ENCODE assay signal across 8 cellular contexts in genomic region chr17:8248751-8249607, GRCh38. TPM values are rescaled to one million over a fixed set of nuclear protein-coding genes. Genes with fewer than 3 reads are reported as not detected.
DNase-seq lines count a peak whose midpoint lies in the region; TF ChIP-seq lines count a peak whose summit lies in the region.

PFAS (plus strand) TSS chr17:8249289; CDS start chr17:8253938, 4,649 bp downstream.

- TF ChIP-seq RAD21 in neural cell (conservative IDR thresholded peaks at IDR 0.05) = no peak

- H3K36me3 Mint-ChIP-seq in stimulated activated naive CD8-positive, alpha-beta T cell treated with anti-CD3 and anti-CD28 coated beads, Interleukin-15, Interleukin-2, amounts not matched to agents 100 ng/mL and 50 ng/mL, for 24 hours (ENCODE audit: low read depth) = peaks cover 41% of the 10 kb centered on the region

- peaks cover 39% of the 10 kb centered on the region for H3K4me1 Mint-ChIP-seq in stimulated activated naive CD8-positive, alpha-beta T cell treated with anti-CD3 and anti-CD28 coated beads, Interleukin-15, Interleukin-2, amounts not matched to agents 100 ng/mL and 50 ng/mL, for 24 hours (ENCODE audit: low read depth)

- no peaks in the 10 kb centered on the region for H3K9me3 Mint-ChIP-seq in stimulated activated naive CD8-positive, alpha-beta T cell treated with anti-CD3 and anti-CD28 coated beads, Interleukin-15, Interleukin-2, amounts not matched to agents 100 ng/mL and 50 ng/mL, for 24 hours

- H3K27ac ChIP-seq in GM23248 (peak within 1 kb of the TSS; percentile 96), neural cell (ENCODE audit: low read length) (peak within 1 kb of the TSS; percentile 100)

- peaks cover 64% of the 10 kb centered on the region for H3K79me2 ChIP-seq in GM23248 (ENCODE audit: insufficient read depth)
- H3K79me2 ChIP-seq in neural cell (replicated peaks; ENCODE audit: insufficient read depth, low read length) = peaks cover 28% of the 10 kb centered on the region

- H3F3A ChIP-seq in GM23248 (ENCODE audit: insufficient read depth) = peaks cover 20% of the 10 kb centered on the region
- H3F3A ChIP-seq in neural cell (ENCODE audit: insufficient read depth, low read length, poor library complexity, severe bottlenecking) = no peaks in the 10 kb centered on the region

- H4K20me1 ChIP-seq in GM23248 (ENCODE audit: insufficient read depth) (no peaks in the 10 kb centered on the region), neural cell (ENCODE audit: insufficient read depth) (no peaks in the 10 kb centered on the region)

- H3K9me2 ChIP-seq in GM23248 (ENCODE audit: insufficient read depth) = no peaks in the 10 kb centered on the region
- no peaks in the 10 kb centered on the region for H3K9me2 ChIP-seq in neural cell (ENCODE audit: insufficient read depth, low read length)

- WGBS in GM23248 (ENCODE audit: low coverage in 1 of 2, low lambda C conversion rate in 2 of 2, missing lambda C conversion rate in 2 of 2), 2 experiments = 0 to 1% methylated on average over 58 of the region's 58 CpGs

- no peaks in the 10 kb centered on the region for H3K36me3 ChIP-seq in GM23248 (ENCODE audit: low read depth)
- H3K36me3 ChIP-seq in MG63 = peaks cover 27% of the 10 kb centered on the region
- H3K36me3 ChIP-seq in neural cell (ENCODE audit: insufficient read depth, low read length) = no peaks in the 10 kb centered on the region

- H3K4me2 ChIP-seq in GM23248 (ENCODE audit: unreplicated experiment) = peak within 1 kb of the TSS; percentile 98
- H3K4me2 ChIP-seq in neural cell (ENCODE audit: low read length) = peak within 1 kb of the TSS; percentile 65

- peak within 1 kb of the TSS; percentile 97 for H3K9ac ChIP-seq in GM23248
- H3K9ac ChIP-seq in neural cell (ENCODE audit: low read length) = peak within 1 kb of the TSS; percentile 98

- H3K4me3 ChIP-seq in GM23248 (peak within 1 kb of the TSS; percentile 100), MG63 (peak within 1 kb of the TSS; percentile 91), fibroblast of villous mesenchyme (ENCODE audit: low read depth, low read length) (peak within 1 kb of the TSS; percentile 80), neural cell (ENCODE audit: low read length) (peak within 1 kb of the TSS; percentile 97)

- H3K27ac Mint-ChIP-seq in stimulated activated naive CD8-positive, alpha-beta T cell treated with anti-CD3 and anti-CD28 coated beads, Interleukin-15, Interleukin-2, amounts not matched to agents 100 ng/mL and 50 ng/mL, for 24 hours = peak within 1 kb of the TSS; percentile 100

- H3K4me3 Mint-ChIP-seq in stimulated activated naive CD8-positive, alpha-beta T cell treated with anti-CD3 and anti-CD28 coated beads, Interleukin-15, Interleukin-2, amounts not matched to agents 100 ng/mL and 50 ng/mL, for 24 hours = peak within 1 kb of the TSS; percentile 98

- H3K9me3 ChIP-seq in GM23248 (ENCODE audit: low read depth) = no peaks in the 10 kb centered on the region
- H3K9me3 ChIP-seq in MG63 = no peaks in the 10 kb centered on the region
- H3K9me3 ChIP-seq in neural cell (ENCODE audit: low read length) = no peaks in the 10 kb centered on the region

- H3K27me3 ChIP-seq in GM23248 (replicated peaks; ENCODE audit: insufficient read depth) (no peaks in the 10 kb centered on the region), MG63 (no peaks in the 10 kb centered on the region), neural cell (ENCODE audit: insufficient read depth, low read depth, low read length) (no peaks in the 10 kb centered on the region)

- TF ChIP-seq CTCF in fibroblast of villous mesenchyme (IDR thresholded peaks at IDR 0.05; ENCODE audit: insufficient read depth, low read depth, low read length) (no peak), neural cell (IDR thresholded peaks at IDR 0.05; ENCODE audit: poor library complexity, severe bottlenecking) (peak; percentile 12)

- no peaks in the 10 kb centered on the region for H3K27me3 Mint-ChIP-seq in stimulated activated naive CD8-positive, alpha-beta T cell treated with anti-CD3 and anti-CD28 coated beads, Interleukin-15, Interleukin-2, amounts not matched to agents 100 ng/mL and 50 ng/mL, for 24 hours

- peaks cover 8% of the 10 kb centered on the region; the same call in 1 of the 2 replicates for H3K4me1 ChIP-seq in GM23248 (ENCODE audit: insufficient read depth)

- peak; percentile 69 for TF ChIP-seq EP300 in neural cell (conservative IDR thresholded peaks at IDR 0.05; ENCODE audit: poor library complexity, severe bottlenecking)

- peak; percentile 53 for DNase-seq in DMS79 treated with DMSO at 0.1 percent for 48 hours (lab: John Stamatoyannopoulos, UW)
- DNase-seq in GM23248 = peak; percentile 95
- peak; percentile 97 for DNase-seq in MG63
- peak; percentile 87 for DNase-seq in SHP77 treated with DMSO at 0.1 percent for 48 hours (lab: John Stamatoyannopoulos, UW)
- DNase-seq in activated gamma-delta T cell (lab: John Stamatoyannopoulos, UW) = peak; percentile 98
- peak; percentile 93 for DNase-seq in fibroblast of villous mesenchyme (ENCODE audit: low read depth)

- in situ Hi-C loops in GM23248 (cut with MboI) = no loop called here

- H2AFZ ChIP-seq in GM23248 (peak within 1 kb of the TSS; percentile 100), neural cell (ENCODE audit: low read depth, low read length) (peak within 1 kb of the TSS; percentile 90)

TF ChIP-seq in neural cell, 6 proteins besides CTCF, POLR2A, EP300 and RAD21:
- no peak for TF ChIP-seq TAF1 (IDR thresholded peaks at IDR 0.05; ENCODE audit: low read depth)
- TF ChIP-seq POLR2AphosphoS5 (IDR thresholded peaks at IDR 0.05) = peak; percentile 89
- no peak for TF ChIP-seq SMC3 (conservative IDR thresholded peaks at IDR 0.05; ENCODE audit: poor library complexity)
- TF ChIP-seq EZH2 (IDR thresholded peaks at IDR 0.05; ENCODE audit: borderline replicate concordance, insufficient read depth, low read length, poor library complexity, severe bottlenecking) = no peak
- peak; percentile 100 for TF ChIP-seq MXI1 (conservative IDR thresholded peaks at IDR 0.05; ENCODE audit: poor library complexity, severe bottlenecking)
- TF ChIP-seq, protein P1, sequence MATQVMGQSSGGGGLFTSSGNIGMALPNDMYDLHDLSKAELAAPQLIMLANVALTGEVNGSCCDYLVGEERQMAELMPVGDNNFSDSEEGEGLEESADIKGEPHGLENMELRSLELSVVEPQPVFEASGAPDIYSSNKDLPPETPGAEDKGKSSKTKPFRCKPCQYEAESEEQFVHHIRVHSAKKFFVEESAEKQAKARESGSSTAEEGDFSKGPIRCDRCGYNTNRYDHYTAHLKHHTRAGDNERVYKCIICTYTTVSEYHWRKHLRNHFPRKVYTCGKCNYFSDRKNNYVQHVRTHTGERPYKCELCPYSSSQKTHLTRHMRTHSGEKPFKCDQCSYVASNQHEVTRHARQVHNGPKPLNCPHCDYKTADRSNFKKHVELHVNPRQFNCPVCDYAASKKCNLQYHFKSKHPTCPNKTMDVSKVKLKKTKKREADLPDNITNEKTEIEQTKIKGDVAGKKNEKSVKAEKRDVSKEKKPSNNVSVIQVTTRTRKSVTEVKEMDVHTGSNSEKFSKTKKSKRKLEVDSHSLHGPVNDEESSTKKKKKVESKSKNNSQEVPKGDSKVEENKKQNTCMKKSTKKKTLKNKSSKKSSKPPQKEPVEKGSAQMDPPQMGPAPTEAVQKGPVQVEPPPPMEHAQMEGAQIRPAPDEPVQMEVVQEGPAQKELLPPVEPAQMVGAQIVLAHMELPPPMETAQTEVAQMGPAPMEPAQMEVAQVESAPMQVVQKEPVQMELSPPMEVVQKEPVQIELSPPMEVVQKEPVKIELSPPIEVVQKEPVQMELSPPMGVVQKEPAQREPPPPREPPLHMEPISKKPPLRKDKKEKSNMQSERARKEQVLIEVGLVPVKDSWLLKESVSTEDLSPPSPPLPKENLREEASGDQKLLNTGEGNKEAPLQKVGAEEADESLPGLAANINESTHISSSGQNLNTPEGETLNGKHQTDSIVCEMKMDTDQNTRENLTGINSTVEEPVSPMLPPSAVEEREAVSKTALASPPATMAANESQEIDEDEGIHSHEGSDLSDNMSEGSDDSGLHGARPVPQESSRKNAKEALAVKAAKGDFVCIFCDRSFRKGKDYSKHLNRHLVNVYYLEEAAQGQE (IDR thresholded peaks at IDR 0.05; ENCODE audit: borderline replicate concordance) = peak; percentile 59

RNA-seq across cellular contexts. Expression of gene PFAS, which starts in this region (rescaled TPM):
- 13.4 and 33.0 TPM in 2 replicates for total RNA-seq in GM23248 (2014; rRNA removed; shearing (Covaris generic))
- polyA plus RNA-seq in GM23248 (2016; fragmentation: Nextera tagmentation; extraction: Ambion mirVana) (14.8 and 16.0 TPM in 2 replicates), neural cell (11.0 and 11.7 TPM in 2 replicates)
- 72.8 and 82.7 TPM in 2 replicates for total RNA-seq in MG63 (2014; rRNA removed; shearing (Covaris generic); ENCODE audit: low replicate concordance)
- 38.0 and 41.9 TPM in 2 replicates for total RNA-seq in fibroblast of villous mesenchyme
- polyA minus RNA-seq in neural cell = 13.3 and 27.5 TPM in 2 replicates

Comparison
In these comparisons a context has a peak if more than half of its experiments do, and no peak if none do; other contexts are left out.
1. Peak in every context shown above with its lines: DNase-seq, H3K4me3 ChIP-seq and H3K27ac ChIP-seq.